In the genomic region with DNA sequence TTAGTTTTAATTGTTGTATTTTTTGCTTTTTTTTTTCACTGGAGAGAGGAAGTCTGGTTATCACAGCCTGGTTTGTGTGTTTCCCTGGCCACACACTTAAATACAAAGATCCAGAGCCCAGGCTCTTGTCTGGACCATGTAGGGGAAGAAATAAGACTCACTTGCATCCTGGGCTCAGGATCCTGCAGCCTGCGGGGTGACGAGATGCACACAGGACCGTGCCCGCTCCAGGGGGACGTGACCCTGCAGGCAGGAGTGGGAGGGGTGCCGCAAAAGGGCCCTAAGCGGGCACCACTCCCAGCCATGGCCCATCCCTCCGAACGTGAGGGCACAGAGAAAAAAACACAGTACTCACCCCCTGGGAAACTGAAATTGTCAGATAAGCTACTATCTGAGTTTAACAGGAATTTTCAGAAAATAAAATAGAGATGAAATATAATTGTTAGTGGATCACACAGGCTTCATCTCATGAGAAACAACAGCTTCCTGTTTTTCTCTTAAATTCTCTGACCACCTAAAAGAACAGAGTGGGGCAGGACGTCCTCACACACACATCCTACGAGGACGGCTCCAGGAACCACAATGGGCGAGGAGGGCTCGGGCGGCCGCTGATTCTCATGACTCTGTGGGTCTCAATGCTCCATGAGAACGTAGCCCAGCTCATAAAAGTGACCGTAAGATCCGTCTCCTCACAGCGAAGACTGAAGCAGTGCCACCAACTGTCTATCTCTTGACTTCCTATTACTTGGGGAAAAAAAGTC, we compare ENCODE assay signal across 17 cellular contexts.
DNase-seq lines count a peak whose midpoint lies in the region; ATAC-seq and TF ChIP-seq lines count a peak whose summit lies in the region.
"Had no signal": no experiment of that assay in that cellular context is flagged by ENCODE, and none has a peak within 500 bp of the region (broad histone marks: within the 10 kb centered on the region; RNA-seq: fewer than 3 reads in every experiment).

No MANE protein-coding gene starts in this region.

- no peaks in the 10 kb centered on the region for H3K36me3 ChIP-seq in lower lobe of right lung
- H3K36me3 ChIP-seq in upper lobe of right lung, result no peaks in the 10 kb centered on the region

- H3K4me3 ChIP-seq in lower lobe of right lung (no peak overlapping the region), upper lobe of right lung (no peak overlapping the region)

- H3K27me3 ChIP-seq in lower lobe of right lung (ENCODE audit: low read depth) (no peaks in the 10 kb centered on the region), upper lobe of right lung (peaks cover 4% of the 10 kb centered on the region)

- peaks cover 3% of the 10 kb centered on the region for H3K9me3 Mint-ChIP-seq in activated naive CD4-positive, alpha-beta T cell treated with anti-CD3 and anti-CD28 coated beads, Interleukin-2, amount 10 ng/mL, durations not matched to agents 7 days and 5 days
- H3K9me3 Mint-ChIP-seq in activated T-helper 1 cell treated with anti-CD3 and anti-CD28 coated beads, Interleukin-12 subunit alpha, Interleukin-12 subunit beta, Interleukin-2, Interleukin-4 antibody, amounts not matched to agents 30 ng/mL and 10 ng/mL and 1 ng/mL, durations not matched to agents 14 hours and 24 hours and 36 hours, result no peaks in the 10 kb centered on the region

- ATAC-seq in lower lobe of right lung, result peak in 1 of 2 donors; percentile 25
- peak; percentile 15 for ATAC-seq in upper lobe of right lung
- no peak for ATAC-seq in HG03457 (IDR thresholded peaks at IDR 0.05; ENCODE audit: unreplicated experiment)
- ATAC-seq: left colon had no signal

- H3K27ac Mint-ChIP-seq in activated naive CD4-positive, alpha-beta T cell treated with anti-CD3 and anti-CD28 coated beads, Interleukin-2, amount 10 ng/mL, durations not matched to agents 7 days and 5 days, result peak overlapping the region; percentile 82
- H3K27ac Mint-ChIP-seq in activated T-helper 1 cell treated with anti-CD3 and anti-CD28 coated beads, Interleukin-12 subunit alpha, Interleukin-12 subunit beta, Interleukin-2, Interleukin-4 antibody, amounts not matched to agents 30 ng/mL and 10 ng/mL and 1 ng/mL, durations not matched to agents 14 hours and 24 hours and 36 hours, result peak overlapping the region; percentile 55

- H3K27ac ChIP-seq in lower lobe of right lung (peak overlapping the region; percentile 34), upper lobe of right lung (peak overlapping the region; percentile 11)

- H3K4me1 ChIP-seq in lower lobe of right lung, result no peaks in the 10 kb centered on the region
- no peaks in the 10 kb centered on the region for H3K4me1 ChIP-seq in upper lobe of right lung

- peaks cover 18% of the 10 kb centered on the region for H3K27me3 Mint-ChIP-seq in activated naive CD4-positive, alpha-beta T cell treated with anti-CD3 and anti-CD28 coated beads, Interleukin-2, amount 10 ng/mL, durations not matched to agents 7 days and 5 days
- H3K27me3 Mint-ChIP-seq in activated T-helper 1 cell treated with anti-CD3 and anti-CD28 coated beads, Interleukin-12 subunit alpha, Interleukin-12 subunit beta, Interleukin-2, Interleukin-4 antibody, amounts not matched to agents 30 ng/mL and 10 ng/mL and 1 ng/mL, durations not matched to agents 14 hours and 24 hours and 36 hours (ENCODE audit: insufficient read depth), result peaks cover 6% of the 10 kb centered on the region

- no peaks in the 10 kb centered on the region for H3K9me3 ChIP-seq in lower lobe of right lung
- H3K9me3 ChIP-seq in upper lobe of right lung, result no peaks in the 10 kb centered on the region

- H3K4me1 Mint-ChIP-seq in activated naive CD4-positive, alpha-beta T cell treated with anti-CD3 and anti-CD28 coated beads, Interleukin-2, amount 10 ng/mL, durations not matched to agents 7 days and 5 days, result peaks cover 32% of the 10 kb centered on the region
- H3K4me1 Mint-ChIP-seq in activated T-helper 1 cell treated with anti-CD3 and anti-CD28 coated beads, Interleukin-12 subunit alpha, Interleukin-12 subunit beta, Interleukin-2, Interleukin-4 antibody, amounts not matched to agents 30 ng/mL and 10 ng/mL and 1 ng/mL, durations not matched to agents 14 hours and 24 hours and 36 hours (ENCODE audit: low read depth), result peaks cover 36% of the 10 kb centered on the region

- peaks cover 5% of the 10 kb centered on the region for H3K36me3 Mint-ChIP-seq in activated naive CD4-positive, alpha-beta T cell treated with anti-CD3 and anti-CD28 coated beads, Interleukin-2, amount 10 ng/mL, durations not matched to agents 7 days and 5 days
- H3K36me3 Mint-ChIP-seq in activated T-helper 1 cell treated with anti-CD3 and anti-CD28 coated beads, Interleukin-12 subunit alpha, Interleukin-12 subunit beta, Interleukin-2, Interleukin-4 antibody, amounts not matched to agents 30 ng/mL and 10 ng/mL and 1 ng/mL, durations not matched to agents 14 hours and 24 hours and 36 hours (ENCODE audit: low read depth), result peaks cover 4% of the 10 kb centered on the region

- no peak for DNase-seq in activated naive CD4-positive, alpha-beta T cell treated with anti-CD3 and anti-CD28 coated beads, Interleukin-2, amount 10 ng/mL, durations not matched to agents 7 days and 5 days
- DNase-seq in activated naive CD4-positive, alpha-beta T cell treated with anti-CD3 and anti-CD28 coated beads, Interleukin-2, amount 50 U/mL, for 16 hours, result no peak
- DNase-seq in activated T-helper 1 cell treated with anti-CD3 and anti-CD28 coated beads, Interleukin-12 subunit alpha, Interleukin-12 subunit beta, Interleukin-2, Interleukin-4 antibody, amounts not matched to agents 30 ng/mL and 10 ng/mL and 1 ng/mL, durations not matched to agents 14 hours and 24 hours and 36 hours (ENCODE audit: low spot score), result no peak
- no peak for DNase-seq in lower lobe of right lung
- no peak for DNase-seq in upper lobe of right lung
- DNase-seq in putamen (ENCODE audit: low spot score), result no peak
- DNase-seq in amygdala (lab: John Stamatoyannopoulos, UW), result no peak
- DNase-seq: activated CD4-positive, CD25-positive, alpha-beta regulatory T cell treated with anti-CD3 and anti-CD28 coated beads, Interleukin-2, amount 50 U/mL, for 72 hours; DMS53; hypothalamus; left colon; NCI-H1417 treated with DMSO at 0.1 percent for 48 hours; NCI-H2227 treated with DMSO at 0.1 percent for 48 hours; NK-92 treated with Interleukin-12 subunit alpha and Interleukin-12 subunit beta, amount 100 ng/mL, for 24 hours; posterior cingulate gyrus; stimulated activated CD4-positive, alpha-beta T cell treated with anti-CD3 and anti-CD28 coated beads, Interleukin-12 subunit alpha, Interleukin-12 subunit beta, amount 100 ng/mL, for 4 hours had no signal

- CTCF ChIA-PET in activated naive CD4-positive, alpha-beta T cell treated with anti-CD3 and anti-CD28 coated beads, Interleukin-2, amount 10 ng/mL, durations not matched to agents 7 days and 5 days (lab: Charles Lee), result no interaction called here

- intact Hi-C loops in activated T-helper 1 cell treated with anti-CD3 and anti-CD28 coated beads, Interleukin-12 subunit alpha, Interleukin-12 subunit beta, Interleukin-2, Interleukin-4 antibody, amounts not matched to agents 30 ng/mL and 10 ng/mL and 1 ng/mL, durations not matched to agents 14 hours and 24 hours and 36 hours (cut with micrococcal nuclease), result loop anchor here (1.0 to 5.0 kb wide), 3 partner anchors 8 to 163 kb away; no protein-coding TSS in a partner anchor
- intact Hi-C loops in lower lobe of right lung (cut with DNase I) (no loop called here), upper lobe of right lung (cut with DNase I) (no loop called here)

- TF ChIP-seq CTCF in lower lobe of right lung (IDR thresholded peaks at IDR 0.05), result no peak
- TF ChIP-seq CTCF in upper lobe of right lung (IDR thresholded peaks at IDR 0.05), result no peak

- H3K4me3 Mint-ChIP-seq in activated naive CD4-positive, alpha-beta T cell treated with anti-CD3 and anti-CD28 coated beads, Interleukin-2, amount 10 ng/mL, durations not matched to agents 7 days and 5 days, result peak overlapping the region; percentile 51
- peak overlapping the region; percentile 49 for H3K4me3 Mint-ChIP-seq in activated T-helper 1 cell treated with anti-CD3 and anti-CD28 coated beads, Interleukin-12 subunit alpha, Interleukin-12 subunit beta, Interleukin-2, Interleukin-4 antibody, amounts not matched to agents 30 ng/mL and 10 ng/mL and 1 ng/mL, durations not matched to agents 14 hours and 24 hours and 36 hours
